In the genomic region with DNA sequence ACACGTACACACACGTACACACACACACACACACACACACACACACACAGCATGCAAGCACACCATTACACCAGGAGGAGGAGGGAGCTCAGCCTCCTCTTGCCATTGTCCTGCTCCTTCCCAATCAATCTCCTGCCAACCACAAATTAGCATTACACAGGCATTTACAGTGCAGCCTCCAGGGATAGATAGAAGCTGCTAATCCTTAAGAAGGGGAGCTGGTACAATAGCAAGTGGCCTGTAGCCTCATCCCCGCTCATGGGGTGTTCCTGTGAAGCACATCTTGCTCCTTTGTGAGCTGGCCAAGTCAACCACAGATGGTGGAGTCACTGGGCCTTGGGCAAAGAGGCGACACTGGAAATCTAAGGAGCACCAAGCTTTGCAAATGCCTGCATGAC, we compare ENCODE assay signal across 14 cellular contexts.
DNase-seq lines count a peak whose midpoint lies in the region; FAIRE-seq and TF ChIP-seq lines count a peak whose summit lies in the region.
"Had no signal": no experiment of that assay in that cellular context is flagged by ENCODE, and none has a peak within 500 bp of the region (broad histone marks: within the 10 kb centered on the region; RNA-seq: fewer than 3 reads in every experiment).

No MANE protein-coding gene starts in this region.

- no peaks in the 10 kb centered on the region for H3K79me1 ChIP-seq in mesenchymal stem cell (replicated peaks; ENCODE audit: low read length, poor library complexity, severe bottlenecking)

- FAIRE-seq in GM19239 (lab: Jason Lieb, UNC): no peak
- no peak for FAIRE-seq in GM12892 (lab: Jason Lieb, UNC)
- FAIRE-seq: small intestine had no signal

- H2AFZ ChIP-seq in mesenchymal stem cell (ENCODE audit: low read depth, low read length): no peak overlapping the region

- no peak overlapping the region for H3K4me3 ChIP-seq in A673 (ENCODE audit: low read depth, low read length, poor library complexity, severe bottlenecking)
- H3K4me3 ChIP-seq in HAP-1: no peak overlapping the region
- no peak overlapping the region for H3K4me3 ChIP-seq in adipocyte (ENCODE audit: low read length)
- no peak overlapping the region for H3K4me3 ChIP-seq in mesenchymal stem cell (ENCODE audit: insufficient read depth in 1 of 2, low read depth in 1 of 2, low read length in 2 of 2)
- H3K4me3 ChIP-seq in thyroid gland (replicated peaks in 1 of 3): no peak overlapping the region
- H3K4me3 ChIP-seq: body of pancreas had no signal

- in situ Hi-C loops in HAP-1 (cut with MboI; ENCODE audit: low sequenced_read_pairs): no loop called here

- peaks cover 90% of the 10 kb centered on the region for H3K4me1 ChIP-seq in A673 (ENCODE audit: insufficient read depth, low read length, poor library complexity, severe bottlenecking)
- H3K4me1 ChIP-seq in HAP-1: peaks cover 19% of the 10 kb centered on the region
- peaks cover 56% of the 10 kb centered on the region for H3K4me1 ChIP-seq in adipocyte (ENCODE audit: control insufficient read depth, insufficient read depth, low read length)
- H3K4me1 ChIP-seq in mesenchymal stem cell (ENCODE audit: control insufficient read depth, insufficient read depth, low read depth, low read length): peaks cover 24% of the 10 kb centered on the region
- H3K4me1 ChIP-seq in thyroid gland: peaks cover 0 to 12% of the 10 kb centered on the region in 2 donors
- H3K4me1 ChIP-seq: body of pancreas had no signal

- H3K23ac ChIP-seq in mesenchymal stem cell (ENCODE audit: low read length in 2 of 2): no peak overlapping the region

- POLR2A ChIA-PET in A673 (lab: Charles Lee; ENCODE audit: low non-redundant PET): no interaction called here

- H4K8ac ChIP-seq in mesenchymal stem cell (ENCODE audit: low read length): peak overlapping the region; percentile 21

- H3K9me3 ChIP-seq in A673 (ENCODE audit: low read depth, low read length, poor library complexity, severe bottlenecking): no peaks in the 10 kb centered on the region
- no peaks in the 10 kb centered on the region for H3K9me3 ChIP-seq in HAP-1
- H3K9me3 ChIP-seq in adipocyte (ENCODE audit: control insufficient read depth, low read length): no peaks in the 10 kb centered on the region
- H3K9me3 ChIP-seq in mesenchymal stem cell (ENCODE audit: control insufficient read depth, low read length): no peaks in the 10 kb centered on the region
- no peaks in the 10 kb centered on the region for H3K9me3 ChIP-seq in thyroid gland
- H3K9me3 ChIP-seq: body of pancreas had no signal

- H2AK5ac ChIP-seq in mesenchymal stem cell (ENCODE audit: low read length, severe bottlenecking): no peak overlapping the region

- intact Hi-C loops in A673 (cut with micrococcal nuclease; ENCODE audit: unreplicated experiment) (no loop called here), thyroid gland (cut with DNase I) (no loop called here)

- H3K9ac ChIP-seq in adipocyte (ENCODE audit: low read length): peak overlapping the region; percentile 44
- no peak overlapping the region for H3K9ac ChIP-seq in mesenchymal stem cell (ENCODE audit: low read length)

- H3K27ac ChIP-seq in A673 (ENCODE audit: low read depth, low read length, poor library complexity, severe bottlenecking): peak overlapping the region; percentile 74
- H3K27ac ChIP-seq in mesenchymal stem cell (ENCODE audit: low read length, poor library complexity, severe bottlenecking): no peak overlapping the region
- no peak overlapping the region for H3K27ac ChIP-seq in thyroid gland
- H3K27ac ChIP-seq: body of pancreas had no signal

- no TSS peak for BruUV-seq in A673 (replicated peaks; lab: Mats Ljungman, UMichigan)

- H3K4me2 ChIP-seq in mesenchymal stem cell (ENCODE audit: low read length, poor library complexity, severe bottlenecking): no peak overlapping the region

- TF ChIP-seq CTCF in A673 (conservative IDR thresholded peaks at IDR 0.05; ENCODE audit: low read depth, low read length) (no peak), GM20000 (IDR thresholded peaks at IDR 0.05; ENCODE audit: extremely low read depth, missing control alignments) (no peak), thyroid gland (IDR thresholded peaks at IDR 0.05) (no peak)

- H3K14ac ChIP-seq in mesenchymal stem cell (ENCODE audit: low read length in 2 of 2): peak overlapping the region in 1 of 2 experiments; percentile 86

- peak overlapping the region; percentile 4 to 73 for H2BK12ac ChIP-seq in mesenchymal stem cell (ENCODE audit: low read length in 2 of 2)

- TF ChIP-seq POLR2A in thyroid gland (IDR thresholded peaks at IDR 0.05) (no peak), GM12892 (IDR thresholded peaks at IDR 0.05; ENCODE audit: low read depth, low read length) (no peak)

- peak overlapping the region; percentile 11 to 92 for H3K18ac ChIP-seq in mesenchymal stem cell (ENCODE audit: low read depth in 1 of 2, low read length in 2 of 2)

- CTCF ChIA-PET in A673 (lab: Charles Lee): interaction anchor here (0.5 to 1.5 kb wide), 4 partner anchors 25 to 1085 kb away, joined by 3 to 9 read pairs (median 6); no protein-coding TSS in a partner anchor

- H3K36me3 ChIP-seq in A673 (ENCODE audit: insufficient read depth, low read length, poor library complexity, severe bottlenecking) (no peaks in the 10 kb centered on the region), HAP-1 (replicated peaks) (no peaks in the 10 kb centered on the region), adipocyte (ENCODE audit: control insufficient read depth, insufficient read depth, low read length, severe bottlenecking) (no peaks in the 10 kb centered on the region), mesenchymal stem cell (ENCODE audit: control insufficient read depth in 1 of 2, insufficient read depth in 2 of 2, low read depth in 1 of 2, low read length in 2 of 2) (no peaks in the 10 kb centered on the region), thyroid gland (no peaks in the 10 kb centered on the region)

- H3K4ac ChIP-seq in mesenchymal stem cell (ENCODE audit: low read depth in 1 of 2, low read length in 2 of 2): peak overlapping the region in 1 of 2 experiments; percentile 47

- peak; percentile 94 for DNase-seq in A673 (ENCODE audit: low spot score)
- peak; percentile 89 to 98 for DNase-seq in HAP-1 (ENCODE audit: low spot score in 2 of 2)
- no peak for DNase-seq in adipocyte (ENCODE audit: low read depth)
- peak; percentile 58 for DNase-seq in mesenchymal stem cell
- DNase-seq in GM20000 (ENCODE audit: low spot score): no peak
- DNase-seq in thyroid gland: no peak
- no peak for DNase-seq in GM19239 (ENCODE audit: insufficient read length, low spot score)
- no peak for DNase-seq in GM12892 (ENCODE audit: insufficient read length)
- DNase-seq: activated B cell treated with CpG ODN at 0.5 μM for 24 hours, AML-193, body of pancreas, GF-D8, SHP77 treated with DMSO at 0.1 percent for 48 hours, small intestine had no signal

- no peak overlapping the region for H2BK15ac ChIP-seq in mesenchymal stem cell (ENCODE audit: low read depth, poor library complexity, severe bottlenecking)

- H3K27me3 ChIP-seq in A673 (replicated peaks; ENCODE audit: insufficient read depth, low read depth, low read length, poor library complexity) (no peaks in the 10 kb centered on the region), HAP-1 (ENCODE audit: low read depth) (peaks cover 44% of the 10 kb centered on the region), adipocyte (replicated peaks; ENCODE audit: control insufficient read depth, insufficient read depth, low read length) (no peaks in the 10 kb centered on the region), mesenchymal stem cell (ENCODE audit: control insufficient read depth in 1 of 2, insufficient read depth in 1 of 2, low read length in 2 of 2) (peaks cover 0 to 5% of the 10 kb centered on the region in 2 experiments), thyroid gland (no peaks in the 10 kb centered on the region)
- H3K27me3 ChIP-seq: body of pancreas had no signal

- 69% methylated on average over 4 of the region's 4 CpGs for WGBS in mesenchymal stem cell
- 78 to 85% methylated on average over 4 of the region's 4 CpGs for WGBS in thyroid gland, 2 donors

- H2BK120ac ChIP-seq in mesenchymal stem cell (ENCODE audit: low read depth, low read length): peak overlapping the region; percentile 84

- H4K91ac ChIP-seq in mesenchymal stem cell (ENCODE audit: low read length): peak overlapping the region; percentile 36

- no peak overlapping the region for H2BK5ac ChIP-seq in mesenchymal stem cell (ENCODE audit: low read depth, low read length, poor library complexity, severe bottlenecking)

Comparison
In these comparisons a context has a peak if more than half of its experiments do, and no peak if none do; other contexts are left out.
1. DNase-seq: peak in A673 (single experiment), HAP-1 (2 of 2) and mesenchymal stem cell (single experiment); none in adipocyte (single experiment), GM20000 (single experiment), thyroid gland (0 of 2), GM19239 (single experiment) and GM12892 (single experiment).